ENCODE assay signal across 8 cellular contexts in genomic region chr22:44025171-44026065, GRCh38. TPM values are rescaled to one million over a fixed set of nuclear protein-coding genes. Genes with fewer than 3 reads are reported as not detected.
DNase-seq lines count a peak whose midpoint lies in the region; ATAC-seq, FAIRE-seq and TF ChIP-seq lines count a peak whose summit lies in the region.

No MANE protein-coding gene starts in this region.

- peak in 2 of 3 donors; percentile 4 to 16 for TF ChIP-seq POLR2A in body of pancreas (IDR thresholded peaks at IDR 0.05)

- no peaks in the 10 kb centered on the region for H3K27me3 ChIP-seq in H7 (ENCODE audit: control insufficient read depth, insufficient read depth, low read length)
- no peaks in the 10 kb centered on the region for H3K27me3 ChIP-seq in body of pancreas
- no peaks in the 10 kb centered on the region for H3K27me3 ChIP-seq in WERI-Rb-1 (ENCODE audit: insufficient read depth, low read depth, severe bottlenecking)

- H3K36me3 ChIP-seq in H7 (replicated peaks; ENCODE audit: control insufficient read depth, insufficient read depth, low read length) = no peaks in the 10 kb centered on the region
- no peaks in the 10 kb centered on the region for H3K36me3 ChIP-seq in body of pancreas (replicated peaks in 1 of 2; ENCODE audit: insufficient read depth in 1 of 2, low read depth in 2 of 2)
- H3K36me3 ChIP-seq in WERI-Rb-1 = no peaks in the 10 kb centered on the region

- H3K4me3 ChIP-seq in H7 (ENCODE audit: insufficient read depth, low read depth, low read length) = no peak overlapping the region
- H3K4me3 ChIP-seq in body of pancreas = no peak overlapping the region
- H3K4me3 ChIP-seq in WERI-Rb-1 (ENCODE audit: low read depth, low read length) = no peak overlapping the region

- TF ChIP-seq CTCF in body of pancreas (IDR thresholded peaks at IDR 0.05) (no peak), WERI-Rb-1 (IDR thresholded peaks at IDR 0.05; ENCODE audit: low read depth, low read length) (no peak)

- peak; percentile 98 for FAIRE-seq in GM18507 (lab: Jason Lieb, UNC)

- H3K27ac ChIP-seq in body of pancreas (peak overlapping the region in 2 of 4 donors; percentile 61 to 67), WERI-Rb-1 (no peak overlapping the region)

- peaks cover 23% of the 10 kb centered on the region for H3K4me1 ChIP-seq in body of pancreas

- no peak for ATAC-seq in body of pancreas

- WGBS in body of pancreas, 2 donors = 87 to 92% methylated on average over 24 to 26 of the region's 26 CpGs

- H3K9me3 ChIP-seq in body of pancreas (no peaks in the 10 kb centered on the region), WERI-Rb-1 (ENCODE audit: severe bottlenecking) (no peaks in the 10 kb centered on the region)

- intact Hi-C loops in body of pancreas (cut with DNase I) = no loop called here

- DNase-seq in GM18507 (ENCODE audit: extremely low spot score, insufficient read length, low read depth) (peak; percentile 65), H7 (peak; percentile 62), MV-4-11 (lab: John Stamatoyannopoulos, UW) (peak; percentile 94), body of pancreas (peak in 2 of 4 donors; percentile 19 to 27), mucosa of gallbladder (ENCODE audit: low spot score) (peak; percentile 37), HT-29 (ENCODE audit: low spot score) (no peak), NCI-H2029 (lab: John Stamatoyannopoulos, UW) (no peak), WERI-Rb-1 (no peak)

RNA-seq across cellular contexts. Expression of gene PARVB, which starts 1.3 kb away (rescaled TPM):
- 19.9 and 37.9 TPM in 2 replicates for total RNA-seq in H7 (2014; rRNA removed; shearing (Covaris generic))
- total RNA-seq in body of pancreas (1 to 10 TPM; 7.3 to 9.2 TPM), mucosa of gallbladder (16.5 TPM)
- total RNA-seq in HT-29 (2014; rRNA removed; shearing (Covaris generic)) = not detected in 2 replicates

Comparison
In these comparisons a context has a peak if more than half of its experiments do, and no peak if none do; other contexts are left out.
1. DNase-seq: peak in GM18507 (single experiment), H7 (single experiment), MV-4-11 (single experiment) and mucosa of gallbladder (single experiment); none in HT-29 (single experiment), NCI-H2029 (single experiment) and WERI-Rb-1 (single experiment).